Comparison of ENCODE assay signal across 8 cellular contexts in genomic region chr1:65065535-65066378, GRCh38.
DNase-seq lines count a peak whose midpoint lies in the region; FAIRE-seq and TF ChIP-seq lines count a peak whose summit lies in the region.

No MANE protein-coding gene starts in this region.

- peak overlapping the region; percentile 89 for H3K4me3 Mint-ChIP-seq in T-helper 2 cell treated with Interferon-gamma antibody and Interleukin-4, amounts not matched to agents 5 μg/mL and 100 μg/mL, for 36 hours

- TF ChIP-seq POLR2A in GM12891 (IDR thresholded peaks at IDR 0.05; ENCODE audit: low read depth, low read length) = no peak

- H3K36me3 ChIP-seq in osteoblast (ENCODE audit: insufficient read depth, low read length) = no peaks in the 10 kb centered on the region

- no peak for DNase-seq in T-helper 2 cell treated with Interferon-gamma antibody and Interleukin-4, amounts not matched to agents 5 μg/mL and 100 μg/mL, for 36 hours (ENCODE audit: low spot score)
- DNase-seq in T-helper 2 cell (no peak), germinal center (ENCODE audit: low spot score) (peak; percentile 5), osteoblast (ENCODE audit: insufficient read length, low spot score, missing footprints) (no peak), GM12891 (ENCODE audit: insufficient read length, low spot score) (no peak), activated gamma-delta T cell treated with Interleukin-2 at 50 U/mL for 16 hours (no peak)
- DNase-seq in activated CD4-positive, alpha-beta T cell treated with anti-CD3 and anti-CD28 coated beads for 1 hour = no peak

- H3K4me2 ChIP-seq in osteoblast (ENCODE audit: insufficient read depth, low read length) = peak overlapping the region; percentile 74

- no peaks in the 10 kb centered on the region for H3K9me3 Mint-ChIP-seq in T-helper 2 cell treated with Interferon-gamma antibody and Interleukin-4, amounts not matched to agents 5 μg/mL and 100 μg/mL, for 36 hours

- peaks cover 34% of the 10 kb centered on the region for H3K4me1 Mint-ChIP-seq in T-helper 2 cell treated with Interferon-gamma antibody and Interleukin-4, amounts not matched to agents 5 μg/mL and 100 μg/mL, for 36 hours (ENCODE audit: low read depth)

- H3K36me3 Mint-ChIP-seq in T-helper 2 cell treated with Interferon-gamma antibody and Interleukin-4, amounts not matched to agents 5 μg/mL and 100 μg/mL, for 36 hours (ENCODE audit: low read depth) = peaks cover 2% of the 10 kb centered on the region

- peaks cover 9% of the 10 kb centered on the region for H3K27me3 Mint-ChIP-seq in T-helper 2 cell treated with Interferon-gamma antibody and Interleukin-4, amounts not matched to agents 5 μg/mL and 100 μg/mL, for 36 hours (ENCODE audit: low read depth)

- peaks cover 9% of the 10 kb centered on the region for H4K20me1 ChIP-seq in osteoblast (ENCODE audit: insufficient read depth, low read length)

- H3K27ac Mint-ChIP-seq in T-helper 2 cell treated with Interferon-gamma antibody and Interleukin-4, amounts not matched to agents 5 μg/mL and 100 μg/mL, for 36 hours = peak overlapping the region; percentile 82

- peak overlapping the region; percentile 35 for H2AFZ ChIP-seq in osteoblast (ENCODE audit: low read length)

- peak overlapping the region; percentile 98 for H3K27ac ChIP-seq in VCaP
- no peak overlapping the region for H3K27ac ChIP-seq in osteoblast (ENCODE audit: low read depth, low read length)

- FAIRE-seq in GM12891 (lab: Jason Lieb, UNC) = no peak

- H3K9me3 ChIP-seq in osteoblast (ENCODE audit: low read depth, low read length) = no peaks in the 10 kb centered on the region

- peaks cover 5% of the 10 kb centered on the region for H3K79me2 ChIP-seq in osteoblast (ENCODE audit: insufficient read depth, low read length)

- H3K4me1 ChIP-seq in osteoblast (ENCODE audit: insufficient read depth, low read length) = peaks cover 7% of the 10 kb centered on the region

- no peak for TF ChIP-seq CTCF in VCaP (conservative IDR thresholded peaks at IDR 0.05)
- no peak for TF ChIP-seq CTCF in osteoblast (IDR thresholded peaks at IDR 0.05; ENCODE audit: extremely low read depth, low read depth, low read length)

- H3K4me3 ChIP-seq in osteoblast (ENCODE audit: insufficient read depth, low read length) = peak overlapping the region; percentile 79

- H3K27me3 ChIP-seq in osteoblast (ENCODE audit: insufficient read depth, low read length) = peaks cover 17% of the 10 kb centered on the region

TF ChIP-seq in GM12891, 5 proteins besides CTCF, POLR2A, EP300 and RAD21:
- TF ChIP-seq POU2F2 (IDR thresholded peaks at IDR 0.05; ENCODE audit: low read depth, low read length) = no peak
- TF ChIP-seq SPI1 (IDR thresholded peaks at IDR 0.05; ENCODE audit: low read depth, low read length) = no peak
- TF ChIP-seq PAX5 (IDR thresholded peaks at IDR 0.05; ENCODE audit: insufficient read depth, low read length, severe bottlenecking) = no peak
- no peak for TF ChIP-seq TAF1 (IDR thresholded peaks at IDR 0.05; ENCODE audit: low read depth, low read length)
- no peak for TF ChIP-seq POLR2AphosphoS5 (IDR thresholded peaks at IDR 0.05; ENCODE audit: low read depth, low read length)
